In the genomic region with DNA sequence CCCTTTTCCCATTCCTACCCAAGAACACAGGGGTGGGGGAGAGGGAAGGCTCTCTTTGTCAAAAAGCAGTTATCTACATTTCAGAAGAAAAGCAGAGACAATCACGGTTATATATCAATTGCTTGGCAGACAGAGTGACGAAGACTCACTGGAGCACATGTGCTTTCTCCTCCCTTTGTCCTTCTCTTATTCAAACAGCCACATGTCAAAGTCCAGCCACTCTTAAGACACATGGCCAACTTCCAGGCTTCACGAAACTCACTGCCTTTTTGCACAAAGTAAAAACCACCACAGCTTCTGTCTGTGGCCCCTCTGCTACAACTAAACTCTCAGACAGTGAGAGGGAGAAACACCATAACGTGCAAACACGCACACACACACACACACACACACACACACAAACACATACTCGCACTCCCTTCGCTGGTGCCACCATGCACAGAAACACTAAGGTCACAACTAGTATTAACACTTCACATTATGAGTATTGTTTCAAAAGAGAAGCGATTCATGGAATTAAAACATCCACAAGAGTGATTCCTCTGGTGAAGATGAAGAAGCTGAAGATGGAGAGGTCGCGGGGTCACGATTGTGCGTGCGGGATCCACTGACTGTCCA, we compare ENCODE assay signal across 1 cellular context.
TF ChIP-seq lines count a peak whose summit lies in the region.

No MANE protein-coding gene starts in this region.

TF ChIP-seq in HepG2, 621 proteins besides CTCF, POLR2A, EP300 and RAD21 (continues in another document):
- peak; percentile 87 for TF ChIP-seq MNT (IDR thresholded peaks at IDR 0.05)
- TF ChIP-seq HNF4A (CRISPR knock-in tag; IDR thresholded peaks at IDR 0.05), result peak; percentile 66
- no peak for TF ChIP-seq ZNF20 (CRISPR knock-in tag; IDR thresholded peaks at IDR 0.05)
- TF ChIP-seq SALL1 (CRISPR knock-in tag; IDR thresholded peaks at IDR 0.05), result no peak
- no peak for TF ChIP-seq RAD51 (IDR thresholded peaks at IDR 0.05; ENCODE audit: borderline replicate concordance)
- peak; percentile 29; the same call in 1 of the 2 replicates for TF ChIP-seq MYC (CRISPR knock-in tag; IDR thresholded peaks at IDR 0.05; ENCODE audit: borderline replicate concordance)
- TF ChIP-seq ZNF709 (CRISPR knock-in tag; IDR thresholded peaks at IDR 0.05), result no peak
- TF ChIP-seq HNRNPH1 (optimal IDR thresholded peaks at IDR 0.05; ENCODE audit: low read depth, low read length), result no peak
- no peak for TF ChIP-seq NCOA2 (CRISPR knock-in tag; IDR thresholded peaks at IDR 0.05)
- TF ChIP-seq ONECUT2 (CRISPR knock-in tag; IDR thresholded peaks at IDR 0.05), result no peak
- TF ChIP-seq MAFF (IDR thresholded peaks at IDR 0.05; ENCODE audit: low read depth, low read length), result no peak
- TF ChIP-seq GTF3A (CRISPR knock-in tag; conservative IDR thresholded peaks at IDR 0.05), result no peak
- no peak for TF ChIP-seq ZFYVE20 (CRISPR knock-in tag; IDR thresholded peaks at IDR 0.05; ENCODE audit: borderline replicate concordance, low read depth)
- no peak for TF ChIP-seq TAF1 (CRISPR knock-in tag; IDR thresholded peaks at IDR 0.05)
- no peak for TF ChIP-seq MAZ (IDR thresholded peaks at IDR 0.05; ENCODE audit: borderline replicate concordance, low read depth, low read length)
- no peak for TF ChIP-seq MAZ (CRISPR knock-in tag; IDR thresholded peaks at IDR 0.05; ENCODE audit: low read depth)
- peak; percentile 57; the same call in 1 of the 2 replicates for TF ChIP-seq NR2F6 (IDR thresholded peaks at IDR 0.05)
- no peak for TF ChIP-seq NR2F6 (CRISPR knock-in tag; IDR thresholded peaks at IDR 0.05)
- TF ChIP-seq TCF7L2 (IDR thresholded peaks at IDR 0.05; ENCODE audit: low read depth, low read length), result no peak
- no peak for TF ChIP-seq ZSCAN21 (CRISPR knock-in tag; IDR thresholded peaks at IDR 0.05; ENCODE audit: borderline replicate concordance)
- no peak for TF ChIP-seq RNF2 (conservative IDR thresholded peaks at IDR 0.05; ENCODE audit: low read depth)
- no peak for TF ChIP-seq SOX13 (IDR thresholded peaks at IDR 0.05)
- TF ChIP-seq SOX13 (CRISPR knock-in tag; conservative IDR thresholded peaks at IDR 0.05 in 1 of 2, IDR thresholded peaks at IDR 0.05 in 1 of 2), result 0 out of 4 replicates have a peak, but pooled peaks of 1 of the 2 experiments have one; percentile 7
- TF ChIP-seq TBX3 (IDR thresholded peaks at IDR 0.05; ENCODE audit: borderline replicate concordance), result no peak
- TF ChIP-seq SSRP1 (CRISPR knock-in tag; IDR thresholded peaks at IDR 0.05), result no peak
- no peak for TF ChIP-seq SAFB2 (CRISPR knock-in tag; IDR thresholded peaks at IDR 0.05; ENCODE audit: borderline replicate concordance, low read depth)
- TF ChIP-seq NBN (conservative IDR thresholded peaks at IDR 0.05), result no peak
- TF ChIP-seq, protein P1, sequence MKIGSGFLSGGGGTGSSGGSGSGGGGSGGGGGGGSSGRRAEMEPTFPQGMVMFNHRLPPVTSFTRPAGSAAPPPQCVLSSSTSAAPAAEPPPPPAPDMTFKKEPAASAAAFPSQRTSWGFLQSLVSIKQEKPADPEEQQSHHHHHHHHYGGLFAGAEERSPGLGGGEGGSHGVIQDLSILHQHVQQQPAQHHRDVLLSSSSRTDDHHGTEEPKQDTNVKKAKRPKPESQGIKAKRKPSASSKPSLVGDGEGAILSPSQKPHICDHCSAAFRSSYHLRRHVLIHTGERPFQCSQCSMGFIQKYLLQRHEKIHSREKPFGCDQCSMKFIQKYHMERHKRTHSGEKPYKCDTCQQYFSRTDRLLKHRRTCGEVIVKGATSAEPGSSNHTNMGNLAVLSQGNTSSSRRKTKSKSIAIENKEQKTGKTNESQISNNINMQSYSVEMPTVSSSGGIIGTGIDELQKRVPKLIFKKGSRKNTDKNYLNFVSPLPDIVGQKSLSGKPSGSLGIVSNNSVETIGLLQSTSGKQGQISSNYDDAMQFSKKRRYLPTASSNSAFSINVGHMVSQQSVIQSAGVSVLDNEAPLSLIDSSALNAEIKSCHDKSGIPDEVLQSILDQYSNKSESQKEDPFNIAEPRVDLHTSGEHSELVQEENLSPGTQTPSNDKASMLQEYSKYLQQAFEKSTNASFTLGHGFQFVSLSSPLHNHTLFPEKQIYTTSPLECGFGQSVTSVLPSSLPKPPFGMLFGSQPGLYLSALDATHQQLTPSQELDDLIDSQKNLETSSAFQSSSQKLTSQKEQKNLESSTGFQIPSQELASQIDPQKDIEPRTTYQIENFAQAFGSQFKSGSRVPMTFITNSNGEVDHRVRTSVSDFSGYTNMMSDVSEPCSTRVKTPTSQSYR (CRISPR knock-in tag; IDR thresholded peaks at IDR 0.05; ENCODE audit: borderline replicate concordance), result no peak
- TF ChIP-seq AHR (CRISPR knock-in tag; IDR thresholded peaks at IDR 0.05), result no peak
- no peak for TF ChIP-seq KLF15 (CRISPR knock-in tag; IDR thresholded peaks at IDR 0.05; ENCODE audit: borderline replicate concordance)
- TF ChIP-seq ZNF18 (CRISPR knock-in tag; IDR thresholded peaks at IDR 0.05; ENCODE audit: insufficient replicate concordance), result no peak
- no peak for TF ChIP-seq NKX3-1 (CRISPR knock-in tag; IDR thresholded peaks at IDR 0.05)
- TF ChIP-seq, protein P2, sequence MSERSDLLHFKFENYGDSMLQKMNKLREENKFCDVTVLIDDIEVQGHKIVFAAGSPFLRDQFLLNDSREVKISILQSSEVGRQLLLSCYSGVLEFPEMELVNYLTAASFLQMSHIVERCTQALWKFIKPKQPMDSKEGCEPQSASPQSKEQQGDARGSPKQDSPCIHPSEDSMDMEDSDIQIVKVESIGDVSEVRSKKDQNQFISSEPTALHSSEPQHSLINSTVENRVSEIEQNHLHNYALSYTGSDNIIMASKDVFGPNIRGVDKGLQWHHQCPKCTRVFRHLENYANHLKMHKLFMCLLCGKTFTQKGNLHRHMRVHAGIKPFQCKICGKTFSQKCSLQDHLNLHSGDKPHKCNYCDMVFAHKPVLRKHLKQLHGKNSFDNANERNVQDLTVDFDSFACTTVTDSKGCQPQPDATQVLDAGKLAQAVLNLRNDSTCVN (CRISPR knock-in tag; IDR thresholded peaks at IDR 0.05; ENCODE audit: borderline replicate concordance), result no peak
- TF ChIP-seq ZNF30 (CRISPR knock-in tag; IDR thresholded peaks at IDR 0.05), result no peak
- 0 out of 2 replicates have a peak, but pooled peaks have one; percentile 23 for TF ChIP-seq SAP130 (CRISPR knock-in tag; IDR thresholded peaks at IDR 0.05; ENCODE audit: low read depth)
- TF ChIP-seq MAF1 (CRISPR knock-in tag; IDR thresholded peaks at IDR 0.05; ENCODE audit: borderline replicate concordance), result no peak
- TF ChIP-seq DMAP1 (CRISPR knock-in tag; IDR thresholded peaks at IDR 0.05), result peak; percentile 54; the same call in 1 of the 2 replicates
- TF ChIP-seq MXI1 (IDR thresholded peaks at IDR 0.05; ENCODE audit: borderline replicate concordance, low read depth, low read length), result peak; percentile 25; the same call in 1 of the 3 replicates
- no peak for TF ChIP-seq HES4 (CRISPR knock-in tag; IDR thresholded peaks at IDR 0.05; ENCODE audit: borderline replicate concordance)
- TF ChIP-seq FOXA3 (CRISPR knock-in tag; IDR thresholded peaks at IDR 0.05), result 0 out of 2 replicates have a peak, but pooled peaks have one; percentile 16
- TF ChIP-seq ZNF136 (CRISPR knock-in tag; IDR thresholded peaks at IDR 0.05; ENCODE audit: low read depth), result no peak
- TF ChIP-seq, protein P3, sequence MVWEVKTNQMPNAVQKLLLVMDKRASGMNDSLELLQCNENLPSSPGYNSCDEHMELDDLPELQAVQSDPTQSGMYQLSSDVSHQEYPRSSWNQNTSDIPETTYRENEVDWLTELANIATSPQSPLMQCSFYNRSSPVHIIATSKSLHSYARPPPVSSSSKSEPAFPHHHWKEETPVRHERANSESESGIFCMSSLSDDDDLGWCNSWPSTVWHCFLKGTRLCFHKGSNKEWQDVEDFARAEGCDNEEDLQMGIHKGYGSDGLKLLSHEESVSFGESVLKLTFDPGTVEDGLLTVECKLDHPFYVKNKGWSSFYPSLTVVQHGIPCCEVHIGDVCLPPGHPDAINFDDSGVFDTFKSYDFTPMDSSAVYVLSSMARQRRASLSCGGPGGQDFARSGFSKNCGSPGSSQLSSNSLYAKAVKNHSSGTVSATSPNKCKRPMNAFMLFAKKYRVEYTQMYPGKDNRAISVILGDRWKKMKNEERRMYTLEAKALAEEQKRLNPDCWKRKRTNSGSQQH (CRISPR knock-in tag; IDR thresholded peaks at IDR 0.05; ENCODE audit: low read depth), result no peak
- TF ChIP-seq YEATS4 (CRISPR knock-in tag; IDR thresholded peaks at IDR 0.05; ENCODE audit: borderline replicate concordance), result no peak
- TF ChIP-seq, protein P4, sequence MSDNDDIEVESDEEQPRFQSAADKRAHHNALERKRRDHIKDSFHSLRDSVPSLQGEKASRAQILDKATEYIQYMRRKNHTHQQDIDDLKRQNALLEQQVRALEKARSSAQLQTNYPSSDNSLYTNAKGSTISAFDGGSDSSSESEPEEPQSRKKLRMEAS (IDR thresholded peaks at IDR 0.05), result peak; percentile 78
- TF ChIP-seq, protein P5, sequence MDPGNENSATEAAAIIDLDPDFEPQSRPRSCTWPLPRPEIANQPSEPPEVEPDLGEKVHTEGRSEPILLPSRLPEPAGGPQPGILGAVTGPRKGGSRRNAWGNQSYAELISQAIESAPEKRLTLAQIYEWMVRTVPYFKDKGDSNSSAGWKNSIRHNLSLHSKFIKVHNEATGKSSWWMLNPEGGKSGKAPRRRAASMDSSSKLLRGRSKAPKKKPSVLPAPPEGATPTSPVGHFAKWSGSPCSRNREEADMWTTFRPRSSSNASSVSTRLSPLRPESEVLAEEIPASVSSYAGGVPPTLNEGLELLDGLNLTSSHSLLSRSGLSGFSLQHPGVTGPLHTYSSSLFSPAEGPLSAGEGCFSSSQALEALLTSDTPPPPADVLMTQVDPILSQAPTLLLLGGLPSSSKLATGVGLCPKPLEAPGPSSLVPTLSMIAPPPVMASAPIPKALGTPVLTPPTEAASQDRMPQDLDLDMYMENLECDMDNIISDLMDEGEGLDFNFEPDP (CRISPR knock-in tag; conservative IDR thresholded peaks at IDR 0.05), result no peak
- no peak for TF ChIP-seq PHF5A (CRISPR knock-in tag; IDR thresholded peaks at IDR 0.05; ENCODE audit: low read depth, unreplicated experiment)
- TF ChIP-seq GATAD1 (CRISPR knock-in tag; IDR thresholded peaks at IDR 0.05), result no peak
- TF ChIP-seq, protein P6, sequence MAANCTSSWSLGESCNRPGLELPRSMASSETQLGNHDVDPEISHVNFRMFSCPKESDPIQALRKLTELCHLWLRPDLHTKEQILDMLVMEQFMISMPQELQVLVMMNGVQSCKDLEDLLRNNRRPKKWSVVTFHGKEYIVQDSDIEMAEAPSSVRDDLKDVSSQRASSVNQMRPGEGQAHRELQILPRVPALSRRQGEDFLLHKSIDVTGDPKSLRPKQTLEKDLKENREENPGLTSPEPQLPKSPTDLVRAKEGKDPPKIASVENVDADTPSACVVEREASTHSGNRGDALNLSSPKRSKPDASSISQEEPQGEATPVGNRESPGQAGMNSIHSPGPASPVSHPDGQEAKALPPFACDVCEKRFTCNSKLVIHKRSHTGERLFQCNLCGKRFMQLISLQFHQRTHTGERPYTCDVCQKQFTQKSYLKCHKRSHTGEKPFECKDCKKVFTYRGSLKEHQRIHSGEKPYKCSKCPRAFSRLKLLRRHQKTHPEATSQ (CRISPR knock-in tag; IDR thresholded peaks at IDR 0.05; ENCODE audit: borderline replicate concordance), result no peak
- no peak for TF ChIP-seq GMEB1 (CRISPR knock-in tag; IDR thresholded peaks at IDR 0.05; ENCODE audit: borderline replicate concordance)
- TF ChIP-seq TGIF2 (CRISPR knock-in tag; IDR thresholded peaks at IDR 0.05), result no peak
- no peak for TF ChIP-seq KLF12 (CRISPR knock-in tag; IDR thresholded peaks at IDR 0.05; ENCODE audit: borderline replicate concordance)
- TF ChIP-seq ZNF546 (CRISPR knock-in tag; conservative IDR thresholded peaks at IDR 0.05), result no peak
- TF ChIP-seq ZBTB38 (CRISPR knock-in tag; IDR thresholded peaks at IDR 0.05), result no peak
- no peak for TF ChIP-seq NRL (CRISPR knock-in tag; IDR thresholded peaks at IDR 0.05; ENCODE audit: borderline replicate concordance)
- TF ChIP-seq ZEB1 (IDR thresholded peaks at IDR 0.05; ENCODE audit: insufficient replicate concordance, low read depth), result no peak
- TF ChIP-seq NR1H2 (CRISPR knock-in tag; IDR thresholded peaks at IDR 0.05; ENCODE audit: borderline replicate concordance, low read depth), result no peak
- TF ChIP-seq, protein P7, sequence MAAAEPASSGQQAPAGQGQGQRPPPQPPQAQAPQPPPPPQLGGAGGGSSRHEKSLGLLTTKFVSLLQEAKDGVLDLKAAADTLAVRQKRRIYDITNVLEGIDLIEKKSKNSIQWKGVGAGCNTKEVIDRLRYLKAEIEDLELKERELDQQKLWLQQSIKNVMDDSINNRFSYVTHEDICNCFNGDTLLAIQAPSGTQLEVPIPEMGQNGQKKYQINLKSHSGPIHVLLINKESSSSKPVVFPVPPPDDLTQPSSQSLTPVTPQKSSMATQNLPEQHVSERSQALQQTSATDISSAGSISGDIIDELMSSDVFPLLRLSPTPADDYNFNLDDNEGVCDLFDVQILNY (CRISPR knock-in tag; conservative IDR thresholded peaks at IDR 0.05), result no peak
